ENCODE assay signal across 9 cellular contexts in genomic region chr22:23767303-23767672, GRCh38. TPM values are rescaled to one million over a fixed set of nuclear protein-coding genes. Genes with fewer than 3 reads are reported as not detected.
DNase-seq lines count a peak whose midpoint lies in the region; ATAC-seq, FAIRE-seq and TF ChIP-seq lines count a peak whose summit lies in the region.
"Had no signal": no experiment of that assay in that cellular context is flagged by ENCODE, and none has a peak within 500 bp of the region (broad histone marks: within the 10 kb centered on the region; RNA-seq: fewer than 3 reads in every experiment).

No MANE protein-coding gene starts in this region.

- TF ChIP-seq CTCF in A549 (IDR thresholded peaks at IDR 0.05) (no peak), Loucy (conservative IDR thresholded peaks at IDR 0.05; ENCODE audit: low read length) (no peak), dorsolateral prefrontal cortex (IDR thresholded peaks at IDR 0.05 in 54 of 56, conservative IDR thresholded peaks at IDR 0.05 in 2 of 56; ENCODE audit: low read depth in 1 of 56, partially characterized antibody in 56 of 56) (no peak)

- no peak overlapping the region for H2AFZ ChIP-seq in Loucy (ENCODE audit: low read length)

- no peaks in the 10 kb centered on the region for H3K79me2 ChIP-seq in Loucy (ENCODE audit: insufficient read depth, low read length)

- H3K4me2 ChIP-seq in A549 (peak overlapping the region; percentile 88), Loucy (ENCODE audit: low read depth, low read length, poor library complexity, severe bottlenecking) (peak overlapping the region; percentile 82)

- H3K36me3 ChIP-seq in Loucy (ENCODE audit: insufficient read depth, low read length) (no peaks in the 10 kb centered on the region), mucosa of stomach (ENCODE audit: control insufficient read depth, insufficient read depth, low read length) (no peaks in the 10 kb centered on the region)

- CTCF ChIA-PET in A549 (lab: Yijun Ruan, JAX), result interaction anchor here (0.7 to 16.9 kb wide), 16 partner anchors 9 to 126 kb away, joined by 3 to 175 read pairs (median 5); partner anchors contain the start of genes MIF and SMARCB1

- DNase-seq in A549 (ENCODE audit: low read depth in 1 of 2, low spot score in 1 of 2) (no peak), dorsolateral prefrontal cortex (no peak), NCI-H446 (lab: John Stamatoyannopoulos, UW) (no peak), NCI-H226 (no peak)
- DNase-seq in stimulated activated CD4-positive, alpha-beta T cell treated with anti-CD3 and anti-CD28 coated beads, Interleukin-12 subunit alpha, Interleukin-12 subunit beta, amount 100 ng/mL, for 4 hours, result no peak

- H3K27me3 ChIP-seq in Loucy (ENCODE audit: insufficient read depth, low read length, poor library complexity, severe bottlenecking) (no peaks in the 10 kb centered on the region), dorsolateral prefrontal cortex (no peaks in the 10 kb centered on the region), mucosa of stomach (ENCODE audit: control insufficient read depth, insufficient read depth, low read length) (no peaks in the 10 kb centered on the region)

- H3K9ac ChIP-seq in Loucy (ENCODE audit: low read depth, low read length, poor library complexity, severe bottlenecking) (peak overlapping the region; percentile 82), mucosa of stomach (ENCODE audit: low read length) (peak overlapping the region; percentile 83)

- no peaks in the 10 kb centered on the region for H3K9me3 ChIP-seq in A549
- no peaks in the 10 kb centered on the region for H3K9me3 ChIP-seq in Loucy (ENCODE audit: insufficient read depth, low read depth, low read length)
- no peaks in the 10 kb centered on the region for H3K9me3 ChIP-seq in mucosa of stomach (ENCODE audit: control insufficient read depth, low read length)

- intact Hi-C loops in dorsolateral prefrontal cortex (cut with DNase I), result loop anchor here (5.0 to 10.0 kb wide), 2 partner anchors 80 to 232 kb away; no protein-coding TSS in a partner anchor

- H3F3A ChIP-seq in Loucy (ENCODE audit: low read depth), result no peaks in the 10 kb centered on the region

- ATAC-seq in A549 (peak; percentile 15 to 22; a peak in 3 of 6 replicates), HG02885 (IDR thresholded peaks at IDR 0.05; ENCODE audit: poor library complexity, unreplicated experiment) (no peak)

- H3K4me3 ChIP-seq in A549, result peak overlapping the region; percentile 66
- peak overlapping the region; percentile 74 for H3K4me3 ChIP-seq in Loucy (ENCODE audit: low read length, poor library complexity, severe bottlenecking)
- peak overlapping the region; percentile 56 to 97 (median 80) for H3K4me3 ChIP-seq in dorsolateral prefrontal cortex
- peak overlapping the region; percentile 50 for H3K4me3 ChIP-seq in mucosa of stomach (ENCODE audit: low read length)

- POLR2A ChIA-PET in A549 (lab: Yijun Ruan, JAX), result interaction anchor here (0.8 to 1.4 kb wide), 3 partner anchors 16 to 90 kb away, joined by 3 to 4 read pairs (median 3); partner anchors contain the start of genes SLC2A11 and ZNF70

- TF ChIP-seq EP300 in A549 (IDR thresholded peaks at IDR 0.05), result no peak

- peaks cover 29% of the 10 kb centered on the region for H3K4me1 ChIP-seq in A549
- peaks cover 27% of the 10 kb centered on the region for H3K4me1 ChIP-seq in Loucy (ENCODE audit: insufficient read depth, low read length, poor library complexity, severe bottlenecking)
- peaks cover 18% of the 10 kb centered on the region for H3K4me1 ChIP-seq in mucosa of stomach (ENCODE audit: control insufficient read depth, insufficient read depth, low read length)

- FAIRE-seq in A549 (lab: Jason Lieb, UNC), result no peak

- no peak for TF ChIP-seq POLR2A in A549 (IDR thresholded peaks at IDR 0.05; ENCODE audit: low read length)

- no peak for TF ChIP-seq RAD21 in A549 (conservative IDR thresholded peaks at IDR 0.05 in 1 of 2, IDR thresholded peaks at IDR 0.05 in 1 of 2)

- WGBS in A549 (ENCODE audit: missing lambda C conversion rate), result no CpG with 5 or more reads among the region's 27 CpGs

- no peaks in the 10 kb centered on the region for H4K20me1 ChIP-seq in Loucy (ENCODE audit: insufficient read depth, low read length, poor library complexity, severe bottlenecking)

- no peaks in the 10 kb centered on the region for H3K9me2 ChIP-seq in Loucy (replicated peaks; ENCODE audit: low read depth, low read length)

- H3K27ac ChIP-seq in A549 (peak overlapping the region; percentile 88 to 96), dorsolateral prefrontal cortex (peak overlapping the region; percentile 52 to 98 (median 93))

TF ChIP-seq in A549, 52 proteins besides CTCF, POLR2A, EP300 and RAD21 (continues in another document):
- TF ChIP-seq JUN (IDR thresholded peaks at IDR 0.05), result no peak
- TF ChIP-seq MAFK (IDR thresholded peaks at IDR 0.05; ENCODE audit: partially characterized antibody), result no peak
- TF ChIP-seq, protein P1, sequence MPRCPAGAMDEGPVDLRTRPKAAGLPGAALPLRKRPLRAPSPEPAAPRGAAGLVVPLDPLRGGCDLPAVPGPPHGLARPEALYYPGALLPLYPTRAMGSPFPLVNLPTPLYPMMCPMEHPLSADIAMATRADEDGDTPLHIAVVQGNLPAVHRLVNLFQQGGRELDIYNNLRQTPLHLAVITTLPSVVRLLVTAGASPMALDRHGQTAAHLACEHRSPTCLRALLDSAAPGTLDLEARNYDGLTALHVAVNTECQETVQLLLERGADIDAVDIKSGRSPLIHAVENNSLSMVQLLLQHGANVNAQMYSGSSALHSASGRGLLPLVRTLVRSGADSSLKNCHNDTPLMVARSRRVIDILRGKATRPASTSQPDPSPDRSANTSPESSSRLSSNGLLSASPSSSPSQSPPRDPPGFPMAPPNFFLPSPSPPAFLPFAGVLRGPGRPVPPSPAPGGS (IDR thresholded peaks at IDR 0.05), result no peak
- TF ChIP-seq KDM5A (IDR thresholded peaks at IDR 0.05), result no peak
- no peak for TF ChIP-seq PHF8 (IDR thresholded peaks at IDR 0.05; ENCODE audit: borderline replicate concordance, low read depth)
- no peak for TF ChIP-seq TFCP2L1 (CRISPR knock-in tag; IDR thresholded peaks at IDR 0.05)
- no peak for TF ChIP-seq CBX2 (IDR thresholded peaks at IDR 0.05; ENCODE audit: borderline replicate concordance, low read depth)
- TF ChIP-seq FOSL2 (IDR thresholded peaks at IDR 0.05), result no peak
- no peak for TF ChIP-seq FOSL2 (CRISPR knock-in tag; IDR thresholded peaks at IDR 0.05)
- no peak for TF ChIP-seq HOXB5 (CRISPR knock-in tag; IDR thresholded peaks at IDR 0.05)
- TF ChIP-seq HDAC2 (IDR thresholded peaks at IDR 0.05), result no peak
- TF ChIP-seq POLR2AphosphoS2 (conservative IDR thresholded peaks at IDR 0.05; ENCODE audit: low read length), result no peak
- TF ChIP-seq EHF (CRISPR knock-in tag; IDR thresholded peaks at IDR 0.05), result no peak
- TF ChIP-seq ESRRA (IDR thresholded peaks at IDR 0.05; ENCODE audit: borderline replicate concordance, low read length), result no peak

RNA-seq across cellular contexts. Expression of gene CHCHD10, which starts 0.5 kb away (rescaled TPM):
- 33.0 and 59.4 TPM in 2 replicates for polyA plus RNA-seq in A549 (2011; rRNA removed)
- polyA plus RNA-seq in A549 (2012; cell fraction: cytosol; rRNA removed), result 143 and 149 TPM in 2 replicates
- polyA plus RNA-seq in A549 (2012; cell fraction: nucleus; rRNA removed), result 81.7 and 94.5 TPM in 2 replicates
- 79.5 to 99.0 TPM (median 85.4 TPM) in 3 replicates for polyA plus RNA-seq in A549 (2017; fragmentation: RNase III; extraction: RNeasy Plus Mini Kit Qiagen cat#74134 plus additional on column Dnase treatment)
- 88.9 and 141 TPM in 2 replicates for polyA minus RNA-seq in A549 (2011; rRNA and poly(A)+ RNA removed)
- total RNA-seq in dorsolateral prefrontal cortex, result 100 to 1,000 TPM in 119 of 120 experiments, 10 to 100 TPM in 1; 87.5 to 320 (median 183) TPM

RNA-seq across cellular contexts. Expression of gene C22orf15, which starts 4.5 kb away (rescaled TPM):
- polyA plus RNA-seq in A549 (2011; rRNA removed), result not detected in 2 replicates
- polyA plus RNA-seq in A549 (2012; cell fraction: cytosol; rRNA removed), result not detected in 2 replicates
- not detected in 2 replicates for polyA plus RNA-seq in A549 (2012; cell fraction: nucleus; rRNA removed)
- not detected in 3 replicates for polyA plus RNA-seq in A549 (2017; fragmentation: RNase III; extraction: RNeasy Plus Mini Kit Qiagen cat#74134 plus additional on column Dnase treatment)
- not detected in 2 replicates for polyA minus RNA-seq in A549 (2011; rRNA and poly(A)+ RNA removed)
- under 1 TPM in 4 of 120 experiments, not detected in 116; 0.26 to 0.74 (median 0.47) TPM for total RNA-seq in dorsolateral prefrontal cortex

RNA-seq across cellular contexts. Expression of gene MMP11, which starts 5.4 kb away (rescaled TPM):
- polyA plus RNA-seq in A549 (2011; rRNA removed), result 0.36 and 0.61 TPM in 2 replicates
- polyA plus RNA-seq in A549 (2012; cell fraction: cytosol; rRNA removed), result 0.28 and 0.36 TPM in 2 replicates
- 0.47 and 0.58 TPM in 2 replicates for polyA plus RNA-seq in A549 (2012; cell fraction: nucleus; rRNA removed)
- 0.16 to 0.26 TPM (median 0.23 TPM) in 3 replicates for polyA plus RNA-seq in A549 (2017; fragmentation: RNase III; extraction: RNeasy Plus Mini Kit Qiagen cat#74134 plus additional on column Dnase treatment)
- 0.66 and 0.78 TPM in 2 replicates for polyA minus RNA-seq in A549 (2011; rRNA and poly(A)+ RNA removed)
- total RNA-seq in dorsolateral prefrontal cortex, result 1 to 10 TPM in 97 of 120 experiments, under 1 TPM in 22, not detected in 1; 0.32 to 4.5 (median 1.7) TPM

RNA-seq across cellular contexts. Expression of gene VPREB3, which starts 13.1 kb away (rescaled TPM):
- polyA plus RNA-seq in A549 (2011; rRNA removed) (0.41 and 0.90 TPM in 2 replicates), A549 (2017; fragmentation: RNase III; extraction: RNeasy Plus Mini Kit Qiagen cat#74134 plus additional on column Dnase treatment) (0.37 to 0.61 TPM (median 0.52 TPM) in 3 replicates)
- 0.81 and 0.93 TPM in 2 replicates for polyA plus RNA-seq in A549 (2012; cell fraction: cytosol; rRNA removed)
- polyA plus RNA-seq in A549 (2012; cell fraction: nucleus; rRNA removed), result 0.59 and 1.0 TPM in 2 replicates
- 0.88 TPM in 1 of 2 replicates, not detected in the other for polyA minus RNA-seq in A549 (2011; rRNA and poly(A)+ RNA removed)
- 1 to 10 TPM in 88 of 120 experiments, under 1 TPM in 2, not detected in 30; 0.93 to 5.8 (median 2.1) TPM for total RNA-seq in dorsolateral prefrontal cortex
- total RNA-seq: lung microvascular endothelial cell had no signal

RNA-seq across cellular contexts. Expression of gene ZNF70, which starts 16.4 kb away (rescaled TPM):
- 0.88 and 2.1 TPM in 2 replicates for polyA plus RNA-seq in A549 (2011; rRNA removed)
- 0.36 and 0.45 TPM in 2 replicates for polyA plus RNA-seq in A549 (2012; cell fraction: cytosol; rRNA removed)
- polyA plus RNA-seq in A549 (2012; cell fraction: nucleus; rRNA removed), result 0.78 and 1.6 TPM in 2 replicates
- 0.98 to 1.3 TPM (median 1.2 TPM) in 3 replicates for polyA plus RNA-seq in A549 (2017; fragmentation: RNase III; extraction: RNeasy Plus Mini Kit Qiagen cat#74134 plus additional on column Dnase treatment)
- polyA minus RNA-seq in A549 (2011; rRNA and poly(A)+ RNA removed), result 4.5 and 5.8 TPM in 2 replicates
- 10 to 100 TPM in 5 of 120 experiments, 1 to 10 TPM in 115; 4.8 to 12.5 (median 7.4) TPM for total RNA-seq in dorsolateral prefrontal cortex
